Comparison of ENCODE assay signal across 1 cellular context in the genomic region with DNA sequence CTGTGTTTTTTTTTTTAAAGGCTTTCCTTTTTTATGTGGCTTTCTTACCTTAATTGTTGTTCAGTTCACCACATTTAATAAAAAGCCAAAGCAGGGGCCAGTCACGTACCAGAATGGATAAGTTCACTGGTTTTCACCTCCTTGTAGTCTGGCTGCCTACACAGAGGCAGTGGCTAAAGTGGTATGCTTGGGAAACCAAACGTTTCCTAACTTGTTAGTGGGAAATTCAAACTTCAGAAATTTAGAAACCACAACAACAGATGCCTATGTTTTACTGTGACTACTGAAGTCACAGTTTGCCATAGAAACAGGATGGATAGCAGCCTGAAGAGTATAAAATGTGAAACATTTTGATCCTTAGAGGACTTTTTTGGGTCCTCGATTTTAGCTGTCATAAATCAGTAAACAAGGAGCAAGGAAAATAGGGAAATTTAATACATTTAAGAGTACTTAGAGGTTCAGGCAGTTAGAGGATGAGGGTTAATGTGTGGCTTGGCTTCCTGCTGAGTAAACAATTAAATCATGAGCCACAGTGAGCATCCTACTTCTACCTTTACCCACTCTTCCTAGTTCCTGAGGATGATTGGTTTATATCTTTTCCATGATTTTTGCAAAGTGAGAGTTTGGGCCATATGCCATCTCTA.
A peak's percentile ranks its signal among the peaks of the same experiment; 100 is the strongest.
TF ChIP-seq lines count a peak whose summit lies in the region.

No MANE protein-coding gene starts in this region.

TF ChIP-seq in HEK293, 187 proteins besides CTCF, POLR2A, EP300 and RAD21 (continued from another document and continues in another):
- TF ChIP-seq, protein P1, sequence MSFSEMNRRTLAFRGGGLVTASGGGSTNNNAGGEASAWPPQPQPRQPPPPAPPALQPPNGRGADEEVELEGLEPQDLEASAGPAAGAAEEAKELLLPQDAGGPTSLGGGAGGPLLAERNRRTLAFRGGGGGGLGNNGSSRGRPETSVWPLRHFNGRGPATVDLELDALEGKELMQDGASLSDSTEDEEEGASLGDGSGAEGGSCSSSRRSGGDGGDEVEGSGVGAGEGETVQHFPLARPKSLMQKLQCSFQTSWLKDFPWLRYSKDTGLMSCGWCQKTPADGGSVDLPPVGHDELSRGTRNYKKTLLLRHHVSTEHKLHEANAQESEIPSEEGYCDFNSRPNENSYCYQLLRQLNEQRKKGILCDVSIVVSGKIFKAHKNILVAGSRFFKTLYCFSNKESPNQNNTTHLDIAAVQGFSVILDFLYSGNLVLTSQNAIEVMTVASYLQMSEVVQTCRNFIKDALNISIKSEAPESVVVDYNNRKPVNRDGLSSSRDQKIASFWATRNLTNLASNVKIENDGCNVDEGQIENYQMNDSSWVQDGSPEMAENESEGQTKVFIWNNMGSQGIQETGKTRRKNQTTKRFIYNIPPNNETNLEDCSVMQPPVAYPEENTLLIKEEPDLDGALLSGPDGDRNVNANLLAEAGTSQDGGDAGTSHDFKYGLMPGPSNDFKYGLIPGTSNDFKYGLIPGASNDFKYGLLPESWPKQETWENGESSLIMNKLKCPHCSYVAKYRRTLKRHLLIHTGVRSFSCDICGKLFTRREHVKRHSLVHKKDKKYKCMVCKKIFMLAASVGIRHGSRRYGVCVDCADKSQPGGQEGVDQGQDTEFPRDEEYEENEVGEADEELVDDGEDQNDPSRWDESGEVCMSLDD (tag by site-specific recombination; IDR thresholded peaks at IDR 0.05), result no peak
- TF ChIP-seq IKZF3 (tag by site-specific recombination; IDR thresholded peaks at IDR 0.05), result peak; percentile 79; the same call in 1 of the 2 replicates
- no peak for TF ChIP-seq ZNF830 (tag by site-specific recombination; IDR thresholded peaks at IDR 0.05; ENCODE audit: low read depth)
- 0 out of 2 replicates have a peak, but pooled peaks have one; percentile 42 for TF ChIP-seq ZXDB (tag by site-specific recombination; IDR thresholded peaks at IDR 0.05)
- TF ChIP-seq ZNF132 (tag by site-specific recombination; IDR thresholded peaks at IDR 0.05; ENCODE audit: borderline replicate concordance), result no peak
- TF ChIP-seq ZNF394 (tag by site-specific recombination; IDR thresholded peaks at IDR 0.05; ENCODE audit: borderline replicate concordance), result 0 out of 2 replicates have a peak, but pooled peaks have one; percentile 15
- TF ChIP-seq YY1 (tag by site-specific recombination; IDR thresholded peaks at IDR 0.05), result no peak
- TF ChIP-seq ZNF626 (tag by site-specific recombination; IDR thresholded peaks at IDR 0.05), result no peak
- no peak for TF ChIP-seq ZSCAN16 (tag by site-specific recombination; IDR thresholded peaks at IDR 0.05)
- TF ChIP-seq ZNF114 (tag by site-specific recombination; IDR thresholded peaks at IDR 0.05), result no peak
- TF ChIP-seq ZBTB17 (tag by site-specific recombination; IDR thresholded peaks at IDR 0.05), result peak; percentile 73
- TF ChIP-seq ZNF366 (tag by site-specific recombination; conservative IDR thresholded peaks at IDR 0.05), result peak; percentile 42; the same call in 1 of the 2 replicates
- no peak for TF ChIP-seq ZNF174 (tag by site-specific recombination; IDR thresholded peaks at IDR 0.05)
- no peak for TF ChIP-seq KLF16 (tag by site-specific recombination; IDR thresholded peaks at IDR 0.05)
- TF ChIP-seq, protein P2, sequence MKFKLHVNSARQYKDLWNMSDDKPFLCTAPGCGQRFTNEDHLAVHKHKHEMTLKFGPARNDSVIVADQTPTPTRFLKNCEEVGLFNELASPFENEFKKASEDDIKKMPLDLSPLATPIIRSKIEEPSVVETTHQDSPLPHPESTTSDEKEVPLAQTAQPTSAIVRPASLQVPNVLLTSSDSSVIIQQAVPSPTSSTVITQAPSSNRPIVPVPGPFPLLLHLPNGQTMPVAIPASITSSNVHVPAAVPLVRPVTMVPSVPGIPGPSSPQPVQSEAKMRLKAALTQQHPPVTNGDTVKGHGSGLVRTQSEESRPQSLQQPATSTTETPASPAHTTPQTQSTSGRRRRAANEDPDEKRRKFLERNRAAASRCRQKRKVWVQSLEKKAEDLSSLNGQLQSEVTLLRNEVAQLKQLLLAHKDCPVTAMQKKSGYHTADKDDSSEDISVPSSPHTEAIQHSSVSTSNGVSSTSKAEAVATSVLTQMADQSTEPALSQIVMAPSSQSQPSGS (tag by site-specific recombination; IDR thresholded peaks at IDR 0.05; ENCODE audit: low read depth), result no peak
- TF ChIP-seq ZNF610 (tag by site-specific recombination; IDR thresholded peaks at IDR 0.05; ENCODE audit: borderline replicate concordance), result no peak
- no peak for TF ChIP-seq ZNF776 (tag by site-specific recombination; IDR thresholded peaks at IDR 0.05; ENCODE audit: borderline replicate concordance)
- peak; percentile 91 for TF ChIP-seq OSR2 (tag by site-specific recombination; IDR thresholded peaks at IDR 0.05)
- TF ChIP-seq ZNF211 (tag by site-specific recombination; IDR thresholded peaks at IDR 0.05; ENCODE audit: low read depth), result no peak
- TF ChIP-seq, protein P3, sequence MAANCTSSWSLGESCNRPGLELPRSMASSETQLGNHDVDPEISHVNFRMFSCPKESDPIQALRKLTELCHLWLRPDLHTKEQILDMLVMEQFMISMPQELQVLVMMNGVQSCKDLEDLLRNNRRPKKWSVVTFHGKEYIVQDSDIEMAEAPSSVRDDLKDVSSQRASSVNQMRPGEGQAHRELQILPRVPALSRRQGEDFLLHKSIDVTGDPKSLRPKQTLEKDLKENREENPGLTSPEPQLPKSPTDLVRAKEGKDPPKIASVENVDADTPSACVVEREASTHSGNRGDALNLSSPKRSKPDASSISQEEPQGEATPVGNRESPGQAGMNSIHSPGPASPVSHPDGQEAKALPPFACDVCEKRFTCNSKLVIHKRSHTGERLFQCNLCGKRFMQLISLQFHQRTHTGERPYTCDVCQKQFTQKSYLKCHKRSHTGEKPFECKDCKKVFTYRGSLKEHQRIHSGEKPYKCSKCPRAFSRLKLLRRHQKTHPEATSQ (tag by site-specific recombination; IDR thresholded peaks at IDR 0.05), result no peak
- TF ChIP-seq YY2 (tag by site-specific recombination; IDR thresholded peaks at IDR 0.05), result no peak
- TF ChIP-seq ZNF501 (tag by site-specific recombination; IDR thresholded peaks at IDR 0.05), result 0 out of 2 replicates have a peak, but pooled peaks have one; percentile 29
- no peak for TF ChIP-seq ZNF146 (tag by site-specific recombination; IDR thresholded peaks at IDR 0.05)
- TF ChIP-seq WT1 (tag by site-specific recombination; IDR thresholded peaks at IDR 0.05), result peak; percentile 84
- no peak for TF ChIP-seq ZNF473 (tag by site-specific recombination; IDR thresholded peaks at IDR 0.05)
- TF ChIP-seq ZNF10 (tag by site-specific recombination; IDR thresholded peaks at IDR 0.05), result no peak
- TF ChIP-seq, protein P4, sequence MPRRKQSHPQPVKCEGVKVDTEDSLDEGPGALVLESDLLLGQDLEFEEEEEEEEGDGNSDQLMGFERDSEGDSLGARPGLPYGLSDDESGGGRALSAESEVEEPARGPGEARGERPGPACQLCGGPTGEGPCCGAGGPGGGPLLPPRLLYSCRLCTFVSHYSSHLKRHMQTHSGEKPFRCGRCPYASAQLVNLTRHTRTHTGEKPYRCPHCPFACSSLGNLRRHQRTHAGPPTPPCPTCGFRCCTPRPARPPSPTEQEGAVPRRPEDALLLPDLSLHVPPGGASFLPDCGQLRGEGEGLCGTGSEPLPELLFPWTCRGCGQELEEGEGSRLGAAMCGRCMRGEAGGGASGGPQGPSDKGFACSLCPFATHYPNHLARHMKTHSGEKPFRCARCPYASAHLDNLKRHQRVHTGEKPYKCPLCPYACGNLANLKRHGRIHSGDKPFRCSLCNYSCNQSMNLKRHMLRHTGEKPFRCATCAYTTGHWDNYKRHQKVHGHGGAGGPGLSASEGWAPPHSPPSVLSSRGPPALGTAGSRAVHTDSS (tag by site-specific recombination; IDR thresholded peaks at IDR 0.05), result 0 out of 2 replicates have a peak, but pooled peaks have one; percentile 9
- 0 out of 2 replicates have a peak, but pooled peaks have one; percentile 17 for TF ChIP-seq KLF8 (tag by site-specific recombination; IDR thresholded peaks at IDR 0.05)
- no peak for TF ChIP-seq HOXA7 (CRISPR knock-in tag; IDR thresholded peaks at IDR 0.05; ENCODE audit: borderline replicate concordance)
- no peak for TF ChIP-seq ZNF202 (tag by site-specific recombination; IDR thresholded peaks at IDR 0.05; ENCODE audit: borderline replicate concordance)
- TF ChIP-seq ZNF214 (tag by site-specific recombination; IDR thresholded peaks at IDR 0.05; ENCODE audit: borderline replicate concordance), result no peak
- TF ChIP-seq ZNF266 (tag by site-specific recombination; IDR thresholded peaks at IDR 0.05; ENCODE audit: low read depth), result no peak
- TF ChIP-seq, protein P5, sequence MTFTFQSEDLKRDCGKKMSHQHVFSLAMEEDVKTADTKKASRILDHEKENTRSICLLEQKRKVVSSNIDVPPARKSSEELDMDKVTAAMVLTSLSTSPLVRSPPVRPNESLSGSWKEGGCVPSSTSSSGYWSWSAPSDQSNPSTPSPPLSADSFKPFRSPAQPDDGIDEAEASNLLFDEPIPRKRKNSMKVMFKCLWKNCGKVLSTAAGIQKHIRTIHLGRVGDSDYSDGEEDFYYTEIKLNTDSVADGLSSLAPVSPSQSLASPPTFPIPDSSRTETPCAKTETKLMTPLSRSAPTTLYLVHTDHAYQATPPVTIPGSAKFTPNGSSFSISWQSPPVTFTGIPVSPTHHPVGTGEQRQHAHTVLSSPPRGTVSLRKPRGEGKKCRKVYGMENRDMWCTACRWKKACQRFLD (tag by site-specific recombination; IDR thresholded peaks at IDR 0.05), result no peak
- TF ChIP-seq ZNF223 (tag by site-specific recombination; IDR thresholded peaks at IDR 0.05), result no peak
- TF ChIP-seq ZNF16 (tag by site-specific recombination; IDR thresholded peaks at IDR 0.05; ENCODE audit: low read depth), result no peak
- no peak for TF ChIP-seq ZNF621 (tag by site-specific recombination; IDR thresholded peaks at IDR 0.05)
- TF ChIP-seq ZNF843 (tag by site-specific recombination; IDR thresholded peaks at IDR 0.05), result peak; percentile 59; the same call in 1 of the 2 replicates
- no peak for TF ChIP-seq ZNF138 (tag by site-specific recombination; IDR thresholded peaks at IDR 0.05; ENCODE audit: borderline replicate concordance)
- TF ChIP-seq, protein P6, sequence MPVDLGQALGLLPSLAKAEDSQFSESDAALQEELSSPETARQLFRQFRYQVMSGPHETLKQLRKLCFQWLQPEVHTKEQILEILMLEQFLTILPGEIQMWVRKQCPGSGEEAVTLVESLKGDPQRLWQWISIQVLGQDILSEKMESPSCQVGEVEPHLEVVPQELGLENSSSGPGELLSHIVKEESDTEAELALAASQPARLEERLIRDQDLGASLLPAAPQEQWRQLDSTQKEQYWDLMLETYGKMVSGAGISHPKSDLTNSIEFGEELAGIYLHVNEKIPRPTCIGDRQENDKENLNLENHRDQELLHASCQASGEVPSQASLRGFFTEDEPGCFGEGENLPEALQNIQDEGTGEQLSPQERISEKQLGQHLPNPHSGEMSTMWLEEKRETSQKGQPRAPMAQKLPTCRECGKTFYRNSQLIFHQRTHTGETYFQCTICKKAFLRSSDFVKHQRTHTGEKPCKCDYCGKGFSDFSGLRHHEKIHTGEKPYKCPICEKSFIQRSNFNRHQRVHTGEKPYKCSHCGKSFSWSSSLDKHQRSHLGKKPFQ (tag by site-specific recombination; IDR thresholded peaks at IDR 0.05), result 0 out of 2 replicates have a peak, but pooled peaks have one; percentile 20
- no peak for TF ChIP-seq ZNF510 (tag by site-specific recombination; IDR thresholded peaks at IDR 0.05; ENCODE audit: insufficient replicate concordance)
- TF ChIP-seq FEZF1 (tag by site-specific recombination; IDR thresholded peaks at IDR 0.05), result peak; percentile 64
- TF ChIP-seq, protein P7, sequence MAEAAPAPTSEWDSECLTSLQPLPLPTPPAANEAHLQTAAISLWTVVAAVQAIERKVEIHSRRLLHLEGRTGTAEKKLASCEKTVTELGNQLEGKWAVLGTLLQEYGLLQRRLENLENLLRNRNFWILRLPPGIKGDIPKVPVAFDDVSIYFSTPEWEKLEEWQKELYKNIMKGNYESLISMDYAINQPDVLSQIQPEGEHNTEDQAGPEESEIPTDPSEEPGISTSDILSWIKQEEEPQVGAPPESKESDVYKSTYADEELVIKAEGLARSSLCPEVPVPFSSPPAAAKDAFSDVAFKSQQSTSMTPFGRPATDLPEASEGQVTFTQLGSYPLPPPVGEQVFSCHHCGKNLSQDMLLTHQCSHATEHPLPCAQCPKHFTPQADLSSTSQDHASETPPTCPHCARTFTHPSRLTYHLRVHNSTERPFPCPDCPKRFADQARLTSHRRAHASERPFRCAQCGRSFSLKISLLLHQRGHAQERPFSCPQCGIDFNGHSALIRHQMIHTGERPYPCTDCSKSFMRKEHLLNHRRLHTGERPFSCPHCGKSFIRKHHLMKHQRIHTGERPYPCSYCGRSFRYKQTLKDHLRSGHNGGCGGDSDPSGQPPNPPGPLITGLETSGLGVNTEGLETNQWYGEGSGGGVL (tag by site-specific recombination; IDR thresholded peaks at IDR 0.05), result no peak
- TF ChIP-seq SP7 (tag by site-specific recombination; IDR thresholded peaks at IDR 0.05), result peak; percentile 57
- TF ChIP-seq, protein P8, sequence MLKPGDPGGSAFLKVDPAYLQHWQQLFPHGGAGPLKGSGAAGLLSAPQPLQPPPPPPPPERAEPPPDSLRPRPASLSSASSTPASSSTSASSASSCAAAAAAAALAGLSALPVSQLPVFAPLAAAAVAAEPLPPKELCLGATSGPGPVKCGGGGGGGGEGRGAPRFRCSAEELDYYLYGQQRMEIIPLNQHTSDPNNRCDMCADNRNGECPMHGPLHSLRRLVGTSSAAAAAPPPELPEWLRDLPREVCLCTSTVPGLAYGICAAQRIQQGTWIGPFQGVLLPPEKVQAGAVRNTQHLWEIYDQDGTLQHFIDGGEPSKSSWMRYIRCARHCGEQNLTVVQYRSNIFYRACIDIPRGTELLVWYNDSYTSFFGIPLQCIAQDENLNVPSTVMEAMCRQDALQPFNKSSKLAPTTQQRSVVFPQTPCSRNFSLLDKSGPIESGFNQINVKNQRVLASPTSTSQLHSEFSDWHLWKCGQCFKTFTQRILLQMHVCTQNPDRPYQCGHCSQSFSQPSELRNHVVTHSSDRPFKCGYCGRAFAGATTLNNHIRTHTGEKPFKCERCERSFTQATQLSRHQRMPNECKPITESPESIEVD (tag by site-specific recombination; IDR thresholded peaks at IDR 0.05), result peak; percentile 97
- TF ChIP-seq, protein P9, sequence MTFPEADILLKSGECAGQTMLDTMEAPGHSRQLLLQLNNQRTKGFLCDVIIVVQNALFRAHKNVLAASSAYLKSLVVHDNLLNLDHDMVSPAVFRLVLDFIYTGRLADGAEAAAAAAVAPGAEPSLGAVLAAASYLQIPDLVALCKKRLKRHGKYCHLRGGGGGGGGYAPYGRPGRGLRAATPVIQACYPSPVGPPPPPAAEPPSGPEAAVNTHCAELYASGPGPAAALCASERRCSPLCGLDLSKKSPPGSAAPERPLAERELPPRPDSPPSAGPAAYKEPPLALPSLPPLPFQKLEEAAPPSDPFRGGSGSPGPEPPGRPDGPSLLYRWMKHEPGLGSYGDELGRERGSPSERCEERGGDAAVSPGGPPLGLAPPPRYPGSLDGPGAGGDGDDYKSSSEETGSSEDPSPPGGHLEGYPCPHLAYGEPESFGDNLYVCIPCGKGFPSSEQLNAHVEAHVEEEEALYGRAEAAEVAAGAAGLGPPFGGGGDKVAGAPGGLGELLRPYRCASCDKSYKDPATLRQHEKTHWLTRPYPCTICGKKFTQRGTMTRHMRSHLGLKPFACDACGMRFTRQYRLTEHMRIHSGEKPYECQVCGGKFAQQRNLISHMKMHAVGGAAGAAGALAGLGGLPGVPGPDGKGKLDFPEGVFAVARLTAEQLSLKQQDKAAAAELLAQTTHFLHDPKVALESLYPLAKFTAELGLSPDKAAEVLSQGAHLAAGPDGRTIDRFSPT (tag by site-specific recombination; IDR thresholded peaks at IDR 0.05), result no peak
- no peak for TF ChIP-seq ZNF777 (tag by site-specific recombination; IDR thresholded peaks at IDR 0.05; ENCODE audit: borderline replicate concordance)
- TF ChIP-seq ZNF140 (tag by site-specific recombination; IDR thresholded peaks at IDR 0.05), result no peak
- no peak for TF ChIP-seq REPIN1 (tag by site-specific recombination; IDR thresholded peaks at IDR 0.05; ENCODE audit: low read depth)
- TF ChIP-seq ZFHX2 (tag by site-specific recombination; conservative IDR thresholded peaks at IDR 0.05), result no peak
